1 cellular context compared by ENCODE assay signal in the genomic region with DNA sequence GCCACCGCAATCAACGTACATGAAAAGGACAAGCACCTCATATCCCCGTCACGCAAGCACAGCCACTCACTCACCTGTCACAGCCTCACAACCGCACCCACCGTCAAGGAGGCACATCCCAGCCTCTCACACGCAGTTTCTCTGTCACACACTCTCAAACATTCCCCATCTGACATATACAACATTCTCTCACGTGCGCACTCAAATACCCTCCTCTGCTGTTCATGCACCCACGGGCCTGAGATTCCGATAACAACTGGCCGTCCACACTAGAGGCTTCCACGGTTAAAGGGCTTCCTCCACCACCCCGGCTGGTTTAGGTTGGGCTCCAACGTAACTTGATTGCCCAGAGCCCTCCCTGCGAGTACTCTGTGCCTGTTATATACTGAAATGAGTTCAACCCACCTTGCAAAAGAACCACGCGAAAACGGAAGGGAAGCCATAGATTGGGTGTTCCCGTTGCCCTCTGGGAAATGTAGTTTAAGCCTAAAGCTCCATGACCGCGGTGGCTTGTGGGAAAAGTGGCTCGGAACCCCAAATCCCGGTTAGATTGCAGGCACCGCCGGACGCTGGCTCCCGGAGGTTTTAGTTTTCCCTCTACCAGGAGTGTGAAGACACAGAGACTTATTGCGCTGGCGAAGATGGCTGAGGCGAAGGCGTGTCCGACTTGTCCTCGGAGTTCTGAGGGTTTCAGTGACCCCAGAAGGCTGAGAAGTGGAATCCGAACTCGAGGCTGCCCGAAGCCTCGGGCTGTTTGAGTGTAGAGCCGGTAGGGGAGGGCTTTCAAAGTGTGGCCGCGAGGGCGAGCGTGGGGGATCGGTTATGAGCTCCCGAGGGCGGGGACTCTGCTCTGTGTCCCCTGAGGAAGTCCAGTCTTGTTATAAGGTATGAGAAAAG.
A peak's percentile ranks its signal among the peaks of the same experiment; 100 is the strongest.
TF ChIP-seq lines count a peak whose summit lies in the region.

Gene ZNF573, minus strand, starts transcription at position 448 of the 897 bp plus-strand sequence. CDS start 5,857 bp downstream, outside the sequence.

TF ChIP-seq in HepG2, 621 proteins besides CTCF, POLR2A, EP300 and RAD21 (continued from another document and continues in another):
- TF ChIP-seq PAX8 (CRISPR knock-in tag; IDR thresholded peaks at IDR 0.05; ENCODE audit: borderline replicate concordance): 0 out of 2 replicates have a peak, but pooled peaks have one; percentile 47
- TF ChIP-seq, protein P1, sequence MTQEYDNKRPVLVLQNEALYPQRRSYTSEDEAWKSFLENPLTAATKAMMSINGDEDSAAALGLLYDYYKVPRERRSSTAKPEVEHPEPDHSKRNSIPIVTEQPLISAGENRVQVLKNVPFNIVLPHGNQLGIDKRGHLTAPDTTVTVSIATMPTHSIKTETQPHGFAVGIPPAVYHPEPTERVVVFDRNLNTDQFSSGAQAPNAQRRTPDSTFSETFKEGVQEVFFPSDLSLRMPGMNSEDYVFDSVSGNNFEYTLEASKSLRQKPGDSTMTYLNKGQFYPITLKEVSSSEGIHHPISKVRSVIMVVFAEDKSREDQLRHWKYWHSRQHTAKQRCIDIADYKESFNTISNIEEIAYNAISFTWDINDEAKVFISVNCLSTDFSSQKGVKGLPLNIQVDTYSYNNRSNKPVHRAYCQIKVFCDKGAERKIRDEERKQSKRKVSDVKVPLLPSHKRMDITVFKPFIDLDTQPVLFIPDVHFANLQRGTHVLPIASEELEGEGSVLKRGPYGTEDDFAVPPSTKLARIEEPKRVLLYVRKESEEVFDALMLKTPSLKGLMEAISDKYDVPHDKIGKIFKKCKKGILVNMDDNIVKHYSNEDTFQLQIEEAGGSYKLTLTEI (CRISPR knock-in tag; conservative IDR thresholded peaks at IDR 0.05): no peak
- no peak for TF ChIP-seq ATF7 (IDR thresholded peaks at IDR 0.05)
- no peak for TF ChIP-seq ATF7 (CRISPR knock-in tag; IDR thresholded peaks at IDR 0.05)
- no peak for TF ChIP-seq TEAD2 (CRISPR knock-in tag; IDR thresholded peaks at IDR 0.05)
- no peak for TF ChIP-seq TAF15 (IDR thresholded peaks at IDR 0.05; ENCODE audit: low read depth, low read length, poor library complexity, severe bottlenecking)
- TF ChIP-seq RBM22 (optimal IDR thresholded peaks at IDR 0.05; ENCODE audit: low read length): no peak
- TF ChIP-seq ZNF530 (CRISPR knock-in tag; IDR thresholded peaks at IDR 0.05; ENCODE audit: low read depth): no peak
- peak in 1 of 2 experiments; percentile 64; a peak in 2 of 4 replicates for TF ChIP-seq KLF16 (CRISPR knock-in tag; IDR thresholded peaks at IDR 0.05)
- TF ChIP-seq RELA (CRISPR knock-in tag; IDR thresholded peaks at IDR 0.05): no peak
- TF ChIP-seq ETV5 (CRISPR knock-in tag; IDR thresholded peaks at IDR 0.05; ENCODE audit: borderline replicate concordance): peak; percentile 21; the same call in 1 of the 2 replicates
- TF ChIP-seq ISX (CRISPR knock-in tag; conservative IDR thresholded peaks at IDR 0.05): no peak
- TF ChIP-seq, protein P2, sequence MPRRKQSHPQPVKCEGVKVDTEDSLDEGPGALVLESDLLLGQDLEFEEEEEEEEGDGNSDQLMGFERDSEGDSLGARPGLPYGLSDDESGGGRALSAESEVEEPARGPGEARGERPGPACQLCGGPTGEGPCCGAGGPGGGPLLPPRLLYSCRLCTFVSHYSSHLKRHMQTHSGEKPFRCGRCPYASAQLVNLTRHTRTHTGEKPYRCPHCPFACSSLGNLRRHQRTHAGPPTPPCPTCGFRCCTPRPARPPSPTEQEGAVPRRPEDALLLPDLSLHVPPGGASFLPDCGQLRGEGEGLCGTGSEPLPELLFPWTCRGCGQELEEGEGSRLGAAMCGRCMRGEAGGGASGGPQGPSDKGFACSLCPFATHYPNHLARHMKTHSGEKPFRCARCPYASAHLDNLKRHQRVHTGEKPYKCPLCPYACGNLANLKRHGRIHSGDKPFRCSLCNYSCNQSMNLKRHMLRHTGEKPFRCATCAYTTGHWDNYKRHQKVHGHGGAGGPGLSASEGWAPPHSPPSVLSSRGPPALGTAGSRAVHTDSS (CRISPR knock-in tag; conservative IDR thresholded peaks at IDR 0.05): no peak
- TF ChIP-seq ZSCAN9 (CRISPR knock-in tag; IDR thresholded peaks at IDR 0.05; ENCODE audit: borderline replicate concordance): peak; percentile 85; the same call in 1 of the 2 replicates
- no peak for TF ChIP-seq FOXP1 (IDR thresholded peaks at IDR 0.05)
- TF ChIP-seq FOXP1 (CRISPR knock-in tag; IDR thresholded peaks at IDR 0.05): no peak
- TF ChIP-seq CBX2 (IDR thresholded peaks at IDR 0.05; ENCODE audit: low read depth, low read length): no peak
- no peak for TF ChIP-seq CBX2 (CRISPR knock-in tag; IDR thresholded peaks at IDR 0.05; ENCODE audit: low read depth)
- TF ChIP-seq ZNF234 (CRISPR knock-in tag; conservative IDR thresholded peaks at IDR 0.05): no peak
- no peak for TF ChIP-seq ZNF577 (CRISPR knock-in tag; IDR thresholded peaks at IDR 0.05; ENCODE audit: borderline replicate concordance, low read depth)
- TF ChIP-seq, protein P3, sequence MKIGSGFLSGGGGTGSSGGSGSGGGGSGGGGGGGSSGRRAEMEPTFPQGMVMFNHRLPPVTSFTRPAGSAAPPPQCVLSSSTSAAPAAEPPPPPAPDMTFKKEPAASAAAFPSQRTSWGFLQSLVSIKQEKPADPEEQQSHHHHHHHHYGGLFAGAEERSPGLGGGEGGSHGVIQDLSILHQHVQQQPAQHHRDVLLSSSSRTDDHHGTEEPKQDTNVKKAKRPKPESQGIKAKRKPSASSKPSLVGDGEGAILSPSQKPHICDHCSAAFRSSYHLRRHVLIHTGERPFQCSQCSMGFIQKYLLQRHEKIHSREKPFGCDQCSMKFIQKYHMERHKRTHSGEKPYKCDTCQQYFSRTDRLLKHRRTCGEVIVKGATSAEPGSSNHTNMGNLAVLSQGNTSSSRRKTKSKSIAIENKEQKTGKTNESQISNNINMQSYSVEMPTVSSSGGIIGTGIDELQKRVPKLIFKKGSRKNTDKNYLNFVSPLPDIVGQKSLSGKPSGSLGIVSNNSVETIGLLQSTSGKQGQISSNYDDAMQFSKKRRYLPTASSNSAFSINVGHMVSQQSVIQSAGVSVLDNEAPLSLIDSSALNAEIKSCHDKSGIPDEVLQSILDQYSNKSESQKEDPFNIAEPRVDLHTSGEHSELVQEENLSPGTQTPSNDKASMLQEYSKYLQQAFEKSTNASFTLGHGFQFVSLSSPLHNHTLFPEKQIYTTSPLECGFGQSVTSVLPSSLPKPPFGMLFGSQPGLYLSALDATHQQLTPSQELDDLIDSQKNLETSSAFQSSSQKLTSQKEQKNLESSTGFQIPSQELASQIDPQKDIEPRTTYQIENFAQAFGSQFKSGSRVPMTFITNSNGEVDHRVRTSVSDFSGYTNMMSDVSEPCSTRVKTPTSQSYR (CRISPR knock-in tag; IDR thresholded peaks at IDR 0.05; ENCODE audit: borderline replicate concordance): no peak
- TF ChIP-seq, protein P4, sequence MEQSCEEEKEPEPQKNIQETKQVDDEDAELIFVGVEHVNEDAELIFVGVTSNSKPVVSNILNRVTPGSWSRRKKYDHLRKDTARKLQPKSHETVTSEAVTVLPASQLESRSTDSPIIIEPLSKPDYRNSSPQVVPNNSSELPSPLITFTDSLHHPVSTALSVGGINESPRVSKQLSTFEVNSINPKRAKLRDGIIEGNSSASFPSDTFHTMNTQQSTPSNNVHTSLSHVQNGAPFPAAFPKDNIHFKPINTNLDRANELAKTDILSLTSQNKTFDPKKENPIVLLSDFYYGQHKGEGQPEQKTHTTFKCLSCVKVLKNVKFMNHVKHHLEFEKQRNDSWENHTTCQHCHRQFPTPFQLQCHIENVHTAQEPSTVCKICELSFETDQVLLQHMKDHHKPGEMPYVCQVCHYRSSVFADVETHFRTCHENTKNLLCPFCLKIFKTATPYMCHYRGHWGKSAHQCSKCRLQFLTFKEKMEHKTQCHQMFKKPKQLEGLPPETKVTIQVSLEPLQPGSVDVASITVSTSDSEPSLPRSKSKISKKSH (CRISPR knock-in tag; IDR thresholded peaks at IDR 0.05; ENCODE audit: borderline replicate concordance): no peak; the same call in 1 of the 2 replicates
- TF ChIP-seq KMT2B (CRISPR knock-in tag; IDR thresholded peaks at IDR 0.05): peak; percentile 90
- TF ChIP-seq PPARG (CRISPR knock-in tag; conservative IDR thresholded peaks at IDR 0.05): no peak
- TF ChIP-seq, protein P5, sequence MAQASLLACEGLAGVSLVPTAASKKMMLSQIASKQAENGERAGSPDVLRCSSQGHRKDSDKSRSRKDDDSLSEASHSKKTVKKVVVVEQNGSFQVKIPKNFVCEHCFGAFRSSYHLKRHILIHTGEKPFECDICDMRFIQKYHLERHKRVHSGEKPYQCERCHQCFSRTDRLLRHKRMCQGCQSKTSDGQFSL (CRISPR knock-in tag; IDR thresholded peaks at IDR 0.05): no peak
- TF ChIP-seq MEIS1 (CRISPR knock-in tag; IDR thresholded peaks at IDR 0.05; ENCODE audit: borderline replicate concordance): no peak
- peak; percentile 80; the same call in 1 of the 2 replicates for TF ChIP-seq ZBTB4 (CRISPR knock-in tag; IDR thresholded peaks at IDR 0.05; ENCODE audit: borderline replicate concordance)
- TF ChIP-seq SAFB2 (CRISPR knock-in tag; IDR thresholded peaks at IDR 0.05; ENCODE audit: borderline replicate concordance, low read depth): no peak
- no peak; the same call in 1 of the 2 replicates for TF ChIP-seq ZNF629 (CRISPR knock-in tag; conservative IDR thresholded peaks at IDR 0.05)
- TF ChIP-seq RORA (CRISPR knock-in tag; IDR thresholded peaks at IDR 0.05): no peak
- TF ChIP-seq ZNF792 (CRISPR knock-in tag; IDR thresholded peaks at IDR 0.05): no peak
- TF ChIP-seq NR2C2 (CRISPR knock-in tag; IDR thresholded peaks at IDR 0.05; ENCODE audit: borderline replicate concordance): peak; percentile 81
- TF ChIP-seq ZNF709 (CRISPR knock-in tag; IDR thresholded peaks at IDR 0.05): 0 out of 2 replicates have a peak, but pooled peaks have one; percentile 49
- TF ChIP-seq GATAD2A (CRISPR knock-in tag; IDR thresholded peaks at IDR 0.05): peak; percentile 47
- TF ChIP-seq, protein P6, sequence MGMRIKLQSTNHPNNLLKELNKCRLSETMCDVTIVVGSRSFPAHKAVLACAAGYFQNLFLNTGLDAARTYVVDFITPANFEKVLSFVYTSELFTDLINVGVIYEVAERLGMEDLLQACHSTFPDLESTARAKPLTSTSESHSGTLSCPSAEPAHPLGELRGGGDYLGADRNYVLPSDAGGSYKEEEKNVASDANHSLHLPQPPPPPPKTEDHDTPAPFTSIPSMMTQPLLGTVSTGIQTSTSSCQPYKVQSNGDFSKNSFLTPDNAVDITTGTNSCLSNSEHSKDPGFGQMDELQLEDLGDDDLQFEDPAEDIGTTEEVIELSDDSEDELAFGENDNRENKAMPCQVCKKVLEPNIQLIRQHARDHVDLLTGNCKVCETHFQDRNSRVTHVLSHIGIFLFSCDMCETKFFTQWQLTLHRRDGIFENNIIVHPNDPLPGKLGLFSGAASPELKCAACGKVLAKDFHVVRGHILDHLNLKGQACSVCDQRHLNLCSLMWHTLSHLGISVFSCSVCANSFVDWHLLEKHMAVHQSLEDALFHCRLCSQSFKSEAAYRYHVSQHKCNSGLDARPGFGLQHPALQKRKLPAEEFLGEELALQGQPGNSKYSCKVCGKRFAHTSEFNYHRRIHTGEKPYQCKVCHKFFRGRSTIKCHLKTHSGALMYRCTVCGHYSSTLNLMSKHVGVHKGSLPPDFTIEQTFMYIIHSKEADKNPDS (CRISPR knock-in tag; IDR thresholded peaks at IDR 0.05): no peak
- TF ChIP-seq KLF12 (CRISPR knock-in tag; IDR thresholded peaks at IDR 0.05; ENCODE audit: borderline replicate concordance): no peak; the same call in 1 of the 2 replicates
- TF ChIP-seq, protein P7, sequence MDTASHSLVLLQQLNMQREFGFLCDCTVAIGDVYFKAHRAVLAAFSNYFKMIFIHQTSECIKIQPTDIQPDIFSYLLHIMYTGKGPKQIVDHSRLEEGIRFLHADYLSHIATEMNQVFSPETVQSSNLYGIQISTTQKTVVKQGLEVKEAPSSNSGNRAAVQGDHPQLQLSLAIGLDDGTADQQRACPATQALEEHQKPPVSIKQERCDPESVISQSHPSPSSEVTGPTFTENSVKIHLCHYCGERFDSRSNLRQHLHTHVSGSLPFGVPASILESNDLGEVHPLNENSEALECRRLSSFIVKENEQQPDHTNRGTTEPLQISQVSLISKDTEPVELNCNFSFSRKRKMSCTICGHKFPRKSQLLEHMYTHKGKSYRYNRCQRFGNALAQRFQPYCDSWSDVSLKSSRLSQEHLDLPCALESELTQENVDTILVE (CRISPR knock-in tag; IDR thresholded peaks at IDR 0.05): no peak; the same call in 1 of the 2 replicates
- no peak for TF ChIP-seq RBAK (CRISPR knock-in tag; IDR thresholded peaks at IDR 0.05)
- TF ChIP-seq, protein P8, sequence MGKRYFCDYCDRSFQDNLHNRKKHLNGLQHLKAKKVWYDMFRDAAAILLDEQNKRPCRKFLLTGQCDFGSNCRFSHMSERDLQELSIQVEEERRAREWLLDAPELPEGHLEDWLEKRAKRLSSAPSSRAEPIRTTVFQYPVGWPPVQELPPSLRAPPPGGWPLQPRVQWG (CRISPR knock-in tag; IDR thresholded peaks at IDR 0.05; ENCODE audit: borderline replicate concordance, low read depth): no peak
- TF ChIP-seq KLF15 (CRISPR knock-in tag; IDR thresholded peaks at IDR 0.05; ENCODE audit: borderline replicate concordance): no peak
- no peak for TF ChIP-seq ZNF10 (CRISPR knock-in tag; IDR thresholded peaks at IDR 0.05; ENCODE audit: borderline replicate concordance, low read depth)
- TF ChIP-seq, protein P9, sequence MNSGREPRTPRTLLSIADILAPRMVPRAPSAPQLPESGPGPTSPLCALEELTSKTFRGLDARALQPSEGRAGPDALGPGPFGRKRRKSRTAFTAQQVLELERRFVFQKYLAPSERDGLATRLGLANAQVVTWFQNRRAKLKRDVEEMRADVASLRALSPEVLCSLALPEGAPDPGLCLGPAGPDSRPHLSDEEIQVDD (CRISPR knock-in tag; IDR thresholded peaks at IDR 0.05; ENCODE audit: borderline replicate concordance): no peak
- no peak for TF ChIP-seq SOX6 (IDR thresholded peaks at IDR 0.05)
- TF ChIP-seq SOX6 (CRISPR knock-in tag; IDR thresholded peaks at IDR 0.05): peak; percentile 43; the same call in 1 of the 2 replicates
- TF ChIP-seq PITX1 (CRISPR knock-in tag; IDR thresholded peaks at IDR 0.05): peak; percentile 26; the same call in 1 of the 2 replicates
